ENCODE assay signal across 1 cellular context in the genomic region with DNA sequence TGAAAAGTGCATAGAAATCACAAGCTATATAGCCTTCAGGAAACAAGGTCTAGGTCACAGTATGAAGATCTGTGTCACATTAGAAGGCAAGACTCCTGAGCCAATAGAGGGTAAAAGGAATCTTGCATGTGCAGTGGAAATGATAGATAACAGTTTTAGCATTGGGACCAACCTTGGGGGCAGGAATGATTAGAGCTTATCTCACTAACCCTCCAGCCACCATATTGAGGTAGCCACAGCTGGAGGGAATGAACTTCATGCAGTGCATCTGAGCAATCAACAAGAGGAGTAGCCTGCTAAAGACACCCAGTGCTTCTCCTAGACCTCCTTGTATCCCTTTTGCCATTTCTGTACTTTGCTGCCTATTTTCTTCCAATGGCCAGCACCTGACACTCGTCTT.
TF ChIP-seq lines count a peak whose summit lies in the region.

No MANE protein-coding gene starts in this region.

TF ChIP-seq in H1, 55 proteins besides CTCF, POLR2A, EP300 and RAD21 (continued from another document):
- TF ChIP-seq RNF2 (IDR thresholded peaks at IDR 0.05; ENCODE audit: borderline replicate concordance, low read depth, low read length, missing control alignments, poor library complexity, severe bottlenecking): no peak
- no peak for TF ChIP-seq JUND (IDR thresholded peaks at IDR 0.05; ENCODE audit: low read length)
- no peak for TF ChIP-seq BACH1 (IDR thresholded peaks at IDR 0.05; ENCODE audit: low read length)
TF ChIP-seq in H1: peak in this region for 0.
